Comparison of ENCODE assay signal across 19 cellular contexts in the genomic region with DNA sequence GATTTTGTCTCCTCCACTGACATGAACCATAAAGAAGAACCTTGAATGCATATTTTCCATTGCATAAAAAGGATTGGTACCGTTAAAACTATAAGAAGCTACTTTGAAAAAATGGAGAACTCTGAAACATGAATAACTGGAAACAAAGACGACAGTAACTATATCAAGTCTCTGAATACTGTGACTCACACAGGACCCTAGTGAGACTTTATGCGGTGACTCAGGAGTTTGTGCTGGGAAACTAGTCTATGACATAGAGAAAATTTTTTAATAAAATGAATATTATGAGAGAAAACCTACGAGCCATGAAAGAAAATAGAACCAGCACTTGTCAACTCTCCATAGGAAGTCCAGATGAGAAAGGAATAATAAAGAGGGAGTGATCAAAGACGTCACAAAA.
DNase-seq lines count a peak whose midpoint lies in the region; ATAC-seq and TF ChIP-seq lines count a peak whose summit lies in the region.
"Had no signal": no experiment of that assay in that cellular context is flagged by ENCODE, and none has a peak within 500 bp of the region (broad histone marks: within the 10 kb centered on the region; RNA-seq: fewer than 3 reads in every experiment).

No MANE protein-coding gene starts in this region.

- H3K9me3 ChIP-seq in mammary epithelial cell (replicated peaks; ENCODE audit: insufficient read depth, low read length): no peaks in the 10 kb centered on the region
- H3K9me3 ChIP-seq in upper lobe of left lung: no peaks in the 10 kb centered on the region
- H3K9me3 ChIP-seq: BLaER1 had no signal

- H3K27ac ChIP-seq in mammary epithelial cell (ENCODE audit: insufficient read depth, low read depth, low read length) (no peak overlapping the region), RWPE1 (no peak overlapping the region), upper lobe of left lung (no peak overlapping the region)
- H3K27ac ChIP-seq: BLaER1 had no signal

- no peak overlapping the region for H3K4me2 ChIP-seq in mammary epithelial cell (ENCODE audit: insufficient read depth, low read depth, low read length)
- H3K4me2 ChIP-seq: BLaER1, GM23338, SK-N-SH had no signal

- H3K27me3 ChIP-seq in mammary epithelial cell (ENCODE audit: insufficient read depth, low read length) (no peaks in the 10 kb centered on the region), upper lobe of left lung (no peaks in the 10 kb centered on the region)
- H3K27me3 ChIP-seq: BLaER1 had no signal

- CTCF ChIA-PET in MCF 10A (lab: Yijun Ruan, JAX): no interaction called here
- CTCF ChIA-PET in mammary epithelial cell (lab: Charles Lee; ENCODE audit: low non-redundant PET): no interaction called here
- CTCF ChIA-PET in RWPE1 (lab: Yijun Ruan, JAX): no interaction called here

- H2AFZ ChIP-seq in mammary epithelial cell (ENCODE audit: low read depth, low read length): no peak overlapping the region
- H2AFZ ChIP-seq: GM23338 had no signal

- H3K4me1 Mint-ChIP-seq in MCF 10A (ENCODE audit: insufficient read depth, unreplicated experiment): no peaks in the 10 kb centered on the region
- no peaks in the 10 kb centered on the region for H3K4me1 Mint-ChIP-seq in activated T-helper 2 cell treated with anti-CD3 and anti-CD28 coated beads, Interferon-gamma antibody, Interleukin-2, Interleukin-4, amounts not matched to agents 10 μg/mL and 5 μg/mL and 100 μg/mL, durations not matched to agents 14 hours and 24 hours and 36 hours (ENCODE audit: low read depth)
- H3K4me1 Mint-ChIP-seq: CD4-positive, CD25-positive, alpha-beta regulatory T cell; GM23338 had no signal

- in situ Hi-C loops in mammary epithelial cell (cut with MboI; ENCODE audit: low sequenced_read_pairs in 2 of 2): no loop called here

- no peaks in the 10 kb centered on the region for H3K27me3 Mint-ChIP-seq in MCF 10A (ENCODE audit: insufficient read depth, unreplicated experiment)
- H3K27me3 Mint-ChIP-seq in activated T-helper 2 cell treated with anti-CD3 and anti-CD28 coated beads, Interferon-gamma antibody, Interleukin-2, Interleukin-4, amounts not matched to agents 10 μg/mL and 5 μg/mL and 100 μg/mL, durations not matched to agents 14 hours and 24 hours and 36 hours (ENCODE audit: low read depth): no peaks in the 10 kb centered on the region
- H3K27me3 Mint-ChIP-seq: CD4-positive, CD25-positive, alpha-beta regulatory T cell had no signal

- no peak overlapping the region for H3K4me3 ChIP-seq in mammary epithelial cell (replicated peaks in 1 of 3; ENCODE audit: insufficient read depth in 1 of 3, low read depth in 2 of 3, low read length in 3 of 3)
- H3K4me3 ChIP-seq in upper lobe of left lung: no peak overlapping the region
- H3K4me3 ChIP-seq: BLaER1, GM23338 had no signal

- H4K20me1 ChIP-seq in mammary epithelial cell (ENCODE audit: insufficient read depth, low read length): no peaks in the 10 kb centered on the region
- H4K20me1 ChIP-seq: BLaER1 had no signal

- no peaks in the 10 kb centered on the region for H3K36me3 Mint-ChIP-seq in MCF 10A (ENCODE audit: insufficient read depth, unreplicated experiment)
- no peaks in the 10 kb centered on the region for H3K36me3 Mint-ChIP-seq in activated T-helper 2 cell treated with anti-CD3 and anti-CD28 coated beads, Interferon-gamma antibody, Interleukin-2, Interleukin-4, amounts not matched to agents 10 μg/mL and 5 μg/mL and 100 μg/mL, durations not matched to agents 14 hours and 24 hours and 36 hours (ENCODE audit: low read depth)
- H3K36me3 Mint-ChIP-seq: CD4-positive, CD25-positive, alpha-beta regulatory T cell had no signal

- TF ChIP-seq POLR2A in upper lobe of left lung (IDR thresholded peaks at IDR 0.05): no peak

- H3K4me1 ChIP-seq in mammary epithelial cell (ENCODE audit: insufficient read depth, low read length) (no peaks in the 10 kb centered on the region), upper lobe of left lung (no peaks in the 10 kb centered on the region)
- H3K4me1 ChIP-seq: BLaER1 had no signal

- H3K4me3 Mint-ChIP-seq in MCF 10A (ENCODE audit: unreplicated experiment): no peak overlapping the region
- H3K4me3 Mint-ChIP-seq in activated T-helper 2 cell treated with anti-CD3 and anti-CD28 coated beads, Interferon-gamma antibody, Interleukin-2, Interleukin-4, amounts not matched to agents 10 μg/mL and 5 μg/mL and 100 μg/mL, durations not matched to agents 14 hours and 24 hours and 36 hours (ENCODE audit: low read depth): no peak overlapping the region
- H3K4me3 Mint-ChIP-seq: CD4-positive, CD25-positive, alpha-beta regulatory T cell; GM23338; H9 had no signal

- POLR2A ChIA-PET in MCF 10A (lab: Yijun Ruan, JAX) (no interaction called here), RWPE1 (lab: Yijun Ruan, JAX; ENCODE audit: low non-redundant PET) (no interaction called here)

- no peak overlapping the region for H3K9ac ChIP-seq in mammary epithelial cell (ENCODE audit: insufficient read depth, low read length)
- H3K9ac ChIP-seq: BLaER1, SK-N-SH had no signal

- peaks cover 7% of the 10 kb centered on the region for H3K9me3 Mint-ChIP-seq in MCF 10A (ENCODE audit: unreplicated experiment)
- H3K9me3 Mint-ChIP-seq in activated T-helper 2 cell treated with anti-CD3 and anti-CD28 coated beads, Interferon-gamma antibody, Interleukin-2, Interleukin-4, amounts not matched to agents 10 μg/mL and 5 μg/mL and 100 μg/mL, durations not matched to agents 14 hours and 24 hours and 36 hours: no peaks in the 10 kb centered on the region
- H3K9me3 Mint-ChIP-seq: GM23338, H9 had no signal

- H3K79me2 ChIP-seq in mammary epithelial cell (ENCODE audit: insufficient read depth, low read length): no peaks in the 10 kb centered on the region

- dilution Hi-C loops in mammary epithelial cell (cut with HindIII; ENCODE audit: low sequenced_read_pairs): no loop called here

- no peak for TF ChIP-seq EP300 in upper lobe of left lung (IDR thresholded peaks at IDR 0.05)

- 52% methylated on average over 5 of the region's 5 CpGs for WGBS in mammary epithelial cell (ENCODE audit: low coverage, missing lambda C conversion rate)
- WGBS in upper lobe of left lung, 2 donors: 79 to 86% methylated on average over 5 of the region's 5 CpGs

- peak; percentile 34 for DNase-seq in MCF 10A (ENCODE audit: unreplicated experiment)
- no peak for DNase-seq in mammary epithelial cell
- peak; percentile 16 for DNase-seq in RWPE1 (ENCODE audit: low spot score)
- peak; percentile 32 for DNase-seq in kidney glomerular epithelial cell (lab: John Stamatoyannopoulos, UW)
- DNase-seq in upper lobe of left lung: no peak
- DNase-seq in UCSD-AML1 (lab: John Stamatoyannopoulos, UW; ENCODE audit: unreplicated experiment): no peak
- no peak for DNase-seq in activated T-helper 2 cell treated with anti-CD3 and anti-CD28 coated beads, Interferon-gamma antibody, Interleukin-2, Interleukin-4, amounts not matched to agents 10 μg/mL and 5 μg/mL and 100 μg/mL, durations not matched to agents 14 hours and 24 hours and 36 hours (ENCODE audit: low spot score)
- DNase-seq: CD4-positive, CD25-positive, alpha-beta regulatory T cell; DMS53; KBM-7; MM.1S; NCI-H2029; NCI-H446 treated with DMSO at 0.1 percent for 48 hours; NCI-H526; NCI-H82; SK-N-SH had no signal

- intact Hi-C loops in MCF 10A (cut with micrococcal nuclease) (no loop called here), mammary epithelial cell (cut with micrococcal nuclease) (no loop called here)
- intact Hi-C loops in activated T-helper 2 cell treated with anti-CD3 and anti-CD28 coated beads, Interferon-gamma antibody, Interleukin-2, Interleukin-4, amounts not matched to agents 10 μg/mL and 5 μg/mL and 100 μg/mL, durations not matched to agents 14 hours and 24 hours and 36 hours (cut with micrococcal nuclease): no loop called here

- ATAC-seq in upper lobe of left lung (ENCODE audit: low FRiP score in 2 of 2): no peak

- no TSS peak for BruUV-seq in MCF 10A (replicated peaks; lab: Mats Ljungman, UMichigan)
- BruUV-seq in mammary epithelial cell (replicated peaks; lab: Mats Ljungman, UMichigan): no TSS peak

- H3K36me3 ChIP-seq in mammary epithelial cell (ENCODE audit: insufficient read depth, low read length) (no peaks in the 10 kb centered on the region), upper lobe of left lung (no peaks in the 10 kb centered on the region)
- H3K36me3 ChIP-seq: BLaER1 had no signal

- TF ChIP-seq CTCF in MCF 10A (IDR thresholded peaks at IDR 0.05; ENCODE audit: unreplicated experiment) (no peak), mammary epithelial cell (conservative IDR thresholded peaks at IDR 0.05 in 1 of 2, IDR thresholded peaks at IDR 0.05 in 1 of 2; ENCODE audit: extremely low read depth in 1 of 2, insufficient read depth in 1 of 2, low read depth in 1 of 2, low read length in 2 of 2) (no peak), RWPE1 (conservative IDR thresholded peaks at IDR 0.05; ENCODE audit: low read depth) (no peak), upper lobe of left lung (IDR thresholded peaks at IDR 0.05) (no peak)

- no peak overlapping the region for H3K27ac Mint-ChIP-seq in MCF 10A (ENCODE audit: low read depth, unreplicated experiment)
- no peak overlapping the region for H3K27ac Mint-ChIP-seq in activated T-helper 2 cell treated with anti-CD3 and anti-CD28 coated beads, Interferon-gamma antibody, Interleukin-2, Interleukin-4, amounts not matched to agents 10 μg/mL and 5 μg/mL and 100 μg/mL, durations not matched to agents 14 hours and 24 hours and 36 hours
- H3K27ac Mint-ChIP-seq: CD4-positive, CD25-positive, alpha-beta regulatory T cell; GM23338; H9 had no signal

Comparison
In these comparisons a context has a peak if more than half of its experiments do, and no peak if none do; other contexts are left out.
1. DNase-seq: peak in MCF 10A (single experiment), RWPE1 (single experiment) and kidney glomerular epithelial cell (single experiment); none in mammary epithelial cell (single experiment), upper lobe of left lung (0 of 2), UCSD-AML1 (single experiment) and activated T-helper 2 cell treated with anti-CD3 and anti-CD28 coated beads, Interferon-gamma antibody, Interleukin-2, Interleukin-4, amounts not matched to agents 10 μg/mL and 5 μg/mL and 100 μg/mL, durations not matched to agents 14 hours and 24 hours and 36 hours (single experiment).